Comparison of ENCODE assay signal across 8 cellular contexts in the genomic region with DNA sequence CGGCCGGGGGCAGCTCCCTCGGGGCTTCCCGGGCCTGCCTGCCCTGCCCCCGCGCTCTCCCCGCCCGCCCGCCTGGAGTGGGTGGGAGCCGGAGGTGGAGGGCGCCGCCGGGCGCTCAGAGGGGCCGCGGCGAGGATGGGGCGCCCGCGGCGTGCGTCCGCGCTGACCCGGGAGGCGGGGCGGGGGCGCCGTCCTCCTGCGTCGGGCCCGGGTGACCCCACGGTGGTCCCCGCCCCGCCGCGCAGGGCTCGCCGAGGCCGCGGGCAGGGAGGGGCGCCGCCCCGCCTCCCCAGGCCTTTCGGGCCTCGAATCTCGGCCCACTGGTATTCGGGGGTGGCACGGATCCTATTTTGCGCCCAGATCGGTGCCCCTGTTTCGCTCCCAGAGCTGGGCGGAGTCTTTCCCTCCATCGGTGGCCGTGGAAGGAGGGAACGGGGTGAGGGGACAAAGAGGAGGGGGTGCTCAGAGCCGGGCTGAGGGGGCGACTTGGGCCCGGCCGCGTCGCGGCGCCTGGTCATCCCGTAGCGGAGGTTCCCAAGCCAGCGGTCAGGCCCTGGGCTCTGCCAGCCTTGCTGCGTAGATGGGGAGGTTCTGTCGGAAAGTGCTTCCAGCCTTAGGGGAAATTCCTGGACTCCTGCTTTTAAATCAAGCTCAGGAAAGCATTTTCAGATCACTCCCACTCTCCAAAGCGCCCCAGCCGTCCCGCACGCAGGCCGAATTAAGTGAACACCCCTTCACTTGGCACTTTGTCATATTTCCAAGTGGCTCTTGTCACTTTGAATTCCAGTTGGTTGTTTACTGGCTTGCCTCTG. TPM values are rescaled to one million over a fixed set of nuclear protein-coding genes. Genes with fewer than 3 reads are reported as not detected.
DNase-seq lines count a peak whose midpoint lies in the region; ATAC-seq and TF ChIP-seq lines count a peak whose summit lies in the region.

No MANE protein-coding gene starts in this region.

- CTCF ChIA-PET in activated naive CD4-positive, alpha-beta T cell treated with anti-CD3 and anti-CD28 coated beads for 36 hours (lab: Charles Lee) = interaction anchor here (1.6 kb wide), 1 partner anchor 101 kb away, joined by 3 read pairs; no protein-coding TSS in a partner anchor

- H3K36me3 ChIP-seq in prostate gland = no peaks in the 10 kb centered on the region

- in situ Hi-C loops in astrocyte of the cerebellum (cut with HindIII; ENCODE audit: low sequenced_read_pairs) = no loop called here

- H3K4me3 ChIP-seq in astrocyte of the cerebellum (ENCODE audit: low read depth, low read length) (peak overlapping the region; percentile 67), prostate gland (peak overlapping the region; percentile 82 to 96)

- peak; percentile 11 for TF ChIP-seq POLR2A in prostate gland (IDR thresholded peaks at IDR 0.05)

- ATAC-seq in HG02571 (IDR thresholded peaks at IDR 0.05; ENCODE audit: unreplicated experiment) = peak; percentile 56

- WGBS in prostate gland = under 1% methylated on average over 39 of the region's 74 CpGs

- no peak for DNase-seq in activated naive CD4-positive, alpha-beta T cell treated with anti-CD3 and anti-CD28 coated beads for 36 hours
- no peak for DNase-seq in activated naive CD4-positive, alpha-beta T cell treated with anti-CD3 and anti-CD28 coated beads, Interleukin-2, amount 50 U/mL, for 16 hours
- peak; percentile 22 for DNase-seq in NCI-H2107 treated with DMSO at 0.1 percent for 48 hours (lab: John Stamatoyannopoulos, UW; ENCODE audit: unreplicated experiment)
- DNase-seq in astrocyte of the cerebellum (ENCODE audit: low read depth) = no peak
- DNase-seq in hepatic stellate cell (ENCODE audit: low spot score) = peak; percentile 52
- DNase-seq in prostate gland (ENCODE audit: low spot score) = peak; percentile 23
- DNase-seq in stimulated activated CD4-positive, alpha-beta T cell treated with anti-CD3 and anti-CD28 coated beads, Interleukin-2, amount 100 ng/mL, for 48 hours = no peak

- no peaks in the 10 kb centered on the region for H3K27me3 Mint-ChIP-seq in activated naive CD4-positive, alpha-beta T cell treated with anti-CD3 and anti-CD28 coated beads for 36 hours (ENCODE audit: low read depth)

- H3K27ac Mint-ChIP-seq in activated naive CD4-positive, alpha-beta T cell treated with anti-CD3 and anti-CD28 coated beads for 36 hours = no peak overlapping the region

- H3K27me3 ChIP-seq in prostate gland (replicated peaks; ENCODE audit: insufficient read depth) = no peaks in the 10 kb centered on the region

- H3K4me1 Mint-ChIP-seq in activated naive CD4-positive, alpha-beta T cell treated with anti-CD3 and anti-CD28 coated beads for 36 hours (ENCODE audit: low read depth) = peaks cover 24% of the 10 kb centered on the region

- intact Hi-C loops in activated naive CD4-positive, alpha-beta T cell treated with anti-CD3 and anti-CD28 coated beads for 36 hours (cut with micrococcal nuclease) = loop anchor here (1.0 to 10.0 kb wide), 5 partner anchors 18 to 1782 kb away; a partner anchor contains a TSS
- intact Hi-C loops in prostate gland (cut with DNase I) = loop anchor here (2.0 to 5.0 kb wide), 2 partner anchors 18 to 99 kb away; a partner anchor contains a TSS

- H3K4me1 ChIP-seq in prostate gland (replicated peaks) = no peaks in the 10 kb centered on the region

- no peaks in the 10 kb centered on the region for H3K36me3 Mint-ChIP-seq in activated naive CD4-positive, alpha-beta T cell treated with anti-CD3 and anti-CD28 coated beads for 36 hours (ENCODE audit: low read depth)

- H3K9me3 Mint-ChIP-seq in activated naive CD4-positive, alpha-beta T cell treated with anti-CD3 and anti-CD28 coated beads for 36 hours = no peaks in the 10 kb centered on the region

- peak overlapping the region; percentile 67 for H3K4me3 Mint-ChIP-seq in activated naive CD4-positive, alpha-beta T cell treated with anti-CD3 and anti-CD28 coated beads for 36 hours

- H3K9me3 ChIP-seq in prostate gland = no peaks in the 10 kb centered on the region

- TF ChIP-seq CTCF in astrocyte of the cerebellum (IDR thresholded peaks at IDR 0.05; ENCODE audit: low read depth, low read length, missing control alignments) (no peak), prostate gland (IDR thresholded peaks at IDR 0.05) (no peak)

- H3K27ac ChIP-seq in prostate gland = peak overlapping the region; percentile 97

RNA-seq across cellular contexts. Expression of a gene that starts 0.5 kb away (rescaled TPM):
- 10 to 100 TPM; 13.3 to 13.5 TPM for total RNA-seq in activated naive CD4-positive, alpha-beta T cell treated with anti-CD3 and anti-CD28 coated beads for 36 hours
- 10 to 100 TPM; 42.7 to 67.5 TPM for total RNA-seq in prostate gland

RNA-seq across cellular contexts. Expression of a gene that starts 17.9 kb away (rescaled TPM):
- total RNA-seq in activated naive CD4-positive, alpha-beta T cell treated with anti-CD3 and anti-CD28 coated beads for 36 hours = 10 to 100 TPM; 28.2 to 30.9 TPM
- 10 to 100 TPM; 59.6 to 86.9 TPM for total RNA-seq in prostate gland

Comparison
In these comparisons a context has a peak if more than half of its experiments do, and no peak if none do; other contexts are left out.
1. DNase-seq: peak in NCI-H2107 treated with DMSO at 0.1 percent for 48 hours (single experiment), hepatic stellate cell (single experiment) and prostate gland (single experiment); none in activated naive CD4-positive, alpha-beta T cell treated with anti-CD3 and anti-CD28 coated beads for 36 hours (single experiment), activated naive CD4-positive, alpha-beta T cell treated with anti-CD3 and anti-CD28 coated beads, Interleukin-2, amount 50 U/mL, for 16 hours (single experiment), astrocyte of the cerebellum (single experiment) and stimulated activated CD4-positive, alpha-beta T cell treated with anti-CD3 and anti-CD28 coated beads, Interleukin-2, amount 100 ng/mL, for 48 hours (0 of 2).